Comparison of ENCODE assay signal across 8 cellular contexts in the genomic region with DNA sequence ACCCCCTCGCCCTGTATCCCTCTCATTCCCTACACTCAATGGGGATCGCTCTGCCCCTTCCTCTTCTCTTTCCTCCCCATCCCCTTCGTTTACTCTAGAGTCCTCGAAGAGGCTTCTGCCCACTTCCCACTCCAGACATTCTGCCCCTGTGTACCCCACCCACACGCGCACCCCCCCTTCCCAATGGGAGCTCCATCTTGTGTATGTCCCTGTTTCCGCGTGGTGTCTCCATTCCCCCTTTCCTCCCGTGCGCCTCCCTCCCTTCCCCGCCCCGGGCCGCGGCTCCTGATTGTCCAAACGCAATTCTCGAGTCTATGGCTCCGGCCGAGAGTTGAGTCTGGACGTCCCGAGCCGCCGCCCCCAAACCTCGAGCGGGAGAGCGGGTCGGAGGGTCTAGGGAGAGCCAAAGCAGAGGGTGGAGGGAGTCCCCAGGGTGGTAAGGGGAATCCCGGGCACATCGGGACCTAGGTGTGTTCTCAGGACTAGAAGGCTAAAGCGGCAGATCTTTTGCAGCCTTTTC. TPM values are rescaled to one million over a fixed set of nuclear protein-coding genes. Genes with fewer than 3 reads are reported as not detected.
DNase-seq lines count a peak whose midpoint lies in the region; ATAC-seq, FAIRE-seq and TF ChIP-seq lines count a peak whose summit lies in the region.

No MANE protein-coding gene starts in this region.

- H3K4me2 ChIP-seq in H1 (ENCODE audit: insufficient read depth in 1 of 2, low read depth in 2 of 2, low read length in 2 of 2): peak overlapping the region; percentile 76 to 100

- H2BK15ac ChIP-seq in H1 (ENCODE audit: low read length): no peak overlapping the region

- no peaks in the 10 kb centered on the region for H3K9me3 Mint-ChIP-seq in activated CD4-positive, alpha-beta T cell treated with anti-CD3 and anti-CD28 coated beads for 36 hours (ENCODE audit: low read depth)

- no peak for TF ChIP-seq RAD21 in H1 (IDR thresholded peaks at IDR 0.05 in 1 of 2, conservative IDR thresholded peaks at IDR 0.05 in 1 of 2; ENCODE audit: low read depth in 2 of 2, low read length in 2 of 2)

- no peak for TF ChIP-seq POLR2A in H1 (IDR thresholded peaks at IDR 0.05; ENCODE audit: control extremely low read depth in 1 of 2, low read depth in 2 of 2, low read length in 2 of 2)

- H3K79me2 ChIP-seq in H1 (ENCODE audit: control insufficient read depth in 1 of 2, insufficient read depth in 2 of 2, low read length in 2 of 2): peaks cover 0 to 1% of the 10 kb centered on the region in 2 experiments; a peak in 1 of 4 replicates

- H3K4me3 ChIP-seq in H1 (ENCODE audit: extremely low read depth in 1 of 4, insufficient read depth in 2 of 4, low read depth in 3 of 4, low read length in 4 of 4): peak overlapping the region; percentile 75 to 92 (median 88)

- no peak for ATAC-seq in activated CD4-positive, alpha-beta T cell treated with anti-CD3 and anti-CD28 coated beads for 36 hours
- ATAC-seq in HG03039 (IDR thresholded peaks at IDR 0.05; ENCODE audit: unreplicated experiment): no peak

- peak overlapping the region; percentile 95 for H3K27ac ChIP-seq in RWPE1
- H3K27ac ChIP-seq in H1 (ENCODE audit: low read depth, low read length): no peak overlapping the region

- H3K27ac Mint-ChIP-seq in activated CD4-positive, alpha-beta T cell treated with anti-CD3 and anti-CD28 coated beads for 36 hours: peak overlapping the region; percentile 89

- no peak for TF ChIP-seq EP300 in H1 (IDR thresholded peaks at IDR 0.05; ENCODE audit: borderline replicate concordance in 1 of 2, low read depth in 2 of 2, low read length in 2 of 2)

- H3K56ac ChIP-seq in H1 (replicated peaks; ENCODE audit: insufficient read length, low read depth, low read length): no peak overlapping the region

- TF ChIP-seq CTCF in RWPE1 (conservative IDR thresholded peaks at IDR 0.05; ENCODE audit: low read depth) (no peak), H1 (IDR thresholded peaks at IDR 0.05; ENCODE audit: control extremely low read depth in 1 of 3, insufficient read depth in 1 of 3, low read depth in 1 of 3, low read length in 3 of 3) (no peak)

- H3K27me3 ChIP-seq in H1 (replicated peaks in 1 of 4; ENCODE audit: control insufficient read depth in 3 of 4, extremely low read depth in 1 of 4, insufficient read depth in 3 of 4, low read length in 3 of 4): peaks cover 9 to 46% (median 36%) of the 10 kb centered on the region in 4 experiments; a peak in 6 of 7 replicates

- H4K20me1 ChIP-seq in H1 (replicated peaks in 1 of 2; ENCODE audit: control insufficient read depth in 1 of 2, insufficient read depth in 2 of 2, low read length in 2 of 2): peaks cover 7 to 19% of the 10 kb centered on the region in 2 experiments

- no peak overlapping the region for H3K14ac ChIP-seq in H1 (ENCODE audit: insufficient read length)

- H3K4me1 ChIP-seq in H1 (replicated peaks in 1 of 4; ENCODE audit: control insufficient read depth in 3 of 4, insufficient read depth in 4 of 4, low read length in 3 of 4): peaks cover 0 to 26% (median 11%) of the 10 kb centered on the region in 4 experiments; a peak in 6 of 7 replicates

- no peak overlapping the region for H2AK5ac ChIP-seq in H1 (ENCODE audit: low read depth, low read length)

- peaks cover 4 to 20% (median 11%) of the 10 kb centered on the region in 4 experiments; a peak in 7 of 8 replicates for H3K36me3 ChIP-seq in H1 (ENCODE audit: control insufficient read depth in 2 of 4, insufficient read depth in 4 of 4, low read length in 3 of 4)

- DNase-seq in activated CD4-positive, alpha-beta T cell treated with anti-CD3 and anti-CD28 coated beads for 36 hours: peak; percentile 36
- DNase-seq in activated CD4-positive, alpha-beta T cell treated with anti-CD3 and anti-CD28 coated beads for 1 hour: no peak
- peak; percentile 52 for DNase-seq in RWPE1 (ENCODE audit: low spot score)
- peak in 1 of 2 experiments; percentile 66 for DNase-seq in H1 (ENCODE audit: low read depth in 1 of 2, low spot score in 2 of 2)
- DNase-seq in mesenteric fat pad (ENCODE audit: low spot score): peak; percentile 90
- DNase-seq in urothelium cell line (ENCODE audit: low spot score): peak; percentile 49
- no peak for DNase-seq in NCI-H446 treated with DMSO at 0.1 percent for 48 hours (lab: John Stamatoyannopoulos, UW)

- no peaks in the 10 kb centered on the region for H3K9me3 ChIP-seq in H1 (ENCODE audit: insufficient read depth in 2 of 2, low read depth in 1 of 2, low read length in 1 of 2)

- H3K9ac ChIP-seq in H1 (replicated peaks in 1 of 4; ENCODE audit: extremely low read depth in 1 of 4, low read depth in 3 of 4, low read length in 3 of 4): peak overlapping the region in 2 of 4 experiments; percentile 4 to 41; a peak in 3 of 7 replicates

- no peak overlapping the region for H4K91ac ChIP-seq in H1 (replicated peaks; ENCODE audit: insufficient read length, low read length)

- FAIRE-seq in H1 (lab: Jason Lieb, UNC) (no peak), urothelium cell line (lab: Jason Lieb, UNC) (no peak)

- peaks cover 22% of the 10 kb centered on the region; the same call in 1 of the 2 replicates for H3K23me2 ChIP-seq in H1 (ENCODE audit: low read depth, low read length)

- H3K27me3 Mint-ChIP-seq in activated CD4-positive, alpha-beta T cell treated with anti-CD3 and anti-CD28 coated beads for 36 hours: peaks cover 1% of the 10 kb centered on the region

- no peak overlapping the region; the same call in 1 of the 2 replicates for H3K18ac ChIP-seq in H1 (ENCODE audit: extremely low read depth, low read length)

- peak overlapping the region; percentile 80 for H3K4me3 Mint-ChIP-seq in activated CD4-positive, alpha-beta T cell treated with anti-CD3 and anti-CD28 coated beads for 36 hours

- peak overlapping the region; percentile 77; the same call in 1 of the 2 replicates for H4K8ac ChIP-seq in H1 (ENCODE audit: extremely low read depth, insufficient read depth, low read length)

- CTCF ChIA-PET in activated CD4-positive, alpha-beta T cell treated with anti-CD3 and anti-CD28 coated beads for 36 hours (lab: Charles Lee): interaction anchor here (0.6 to 2.9 kb wide), 3 partner anchors 10 to 80 kb away, joined by 3 to 22 read pairs (median 10); no protein-coding TSS in a partner anchor
- CTCF ChIA-PET in RWPE1 (lab: Yijun Ruan, JAX) (interaction anchor here (1.3 to 2.1 kb wide), 2 partner anchors 10 to 41 kb away, joined by 7 to 8 read pairs; no protein-coding TSS in a partner anchor), H1 (lab: Charles Lee; ENCODE audit: partially characterized antibody) (interaction anchor here (6.3 kb wide), 1 partner anchor 40 kb away, joined by 60 read pairs; no protein-coding TSS in a partner anchor)

- H2BK5ac ChIP-seq in H1 (ENCODE audit: low read depth, low read length): no peak overlapping the region

- 0 out of 2 replicates have a peak overlapping the region, but pooled peaks have one; percentile 1 for H2AFZ ChIP-seq in H1 (ENCODE audit: low read length)

- no peak overlapping the region for H2BK12ac ChIP-seq in H1 (ENCODE audit: low read depth, low read length)

- no peak overlapping the region for H3K23ac ChIP-seq in H1 (ENCODE audit: insufficient read length)

- no peak overlapping the region for H4K5ac ChIP-seq in H1 (ENCODE audit: insufficient read length, low read depth, low read length)

- H3K4ac ChIP-seq in H1 (replicated peaks; ENCODE audit: insufficient read length, low read depth, low read length): no peak overlapping the region

- no peak overlapping the region for H2BK20ac ChIP-seq in H1 (ENCODE audit: low read length)

- peaks cover 6% of the 10 kb centered on the region for H3K79me1 ChIP-seq in H1 (ENCODE audit: low read depth, low read length)

- POLR2A ChIA-PET in activated CD4-positive, alpha-beta T cell treated with anti-CD3 and anti-CD28 coated beads for 36 hours (lab: Charles Lee): interaction anchor here (0.7 to 1.6 kb wide), 5 partner anchors 12 to 110 kb away, joined by 3 to 7 read pairs (median 5); partner anchors contain the start of genes RPS18, VPS52, WDR46 and ZBTB22
- POLR2A ChIA-PET in RWPE1 (lab: Yijun Ruan, JAX; ENCODE audit: low non-redundant PET) (interaction anchor here (0.6 to 0.7 kb wide), 2 partner anchors 28 to 40 kb away, joined by 5 read pairs; no protein-coding TSS in a partner anchor), H1 (lab: Charles Lee; ENCODE audit: partially characterized antibody) (interaction anchor here (0.9 to 2.1 kb wide), 9 partner anchors 10 to 236 kb away, joined by 3 to 15 read pairs (median 5); partner anchors contain the start of genes B3GALT4, RPS18 and VPS52)

- intact Hi-C loops in activated CD4-positive, alpha-beta T cell treated with anti-CD3 and anti-CD28 coated beads for 36 hours (cut with DNase I, micrococcal nuclease): loop anchor here (1.0 to 10.0 kb wide), 10 partner anchors 42 to 1543 kb away; partner anchors contain the start of genes C6orf47 (in 1 of the 2), CLIC1 (in 1 of the 2), CSNK2B (in 1 of the 2) and CUTA (in 1 of the 2)

- H3K36me3 Mint-ChIP-seq in activated CD4-positive, alpha-beta T cell treated with anti-CD3 and anti-CD28 coated beads for 36 hours (ENCODE audit: low read depth): peaks cover 40% of the 10 kb centered on the region

- no peak overlapping the region for H2BK120ac ChIP-seq in H1 (replicated peaks; ENCODE audit: low read depth, low read length)

- H3K4me1 Mint-ChIP-seq in activated CD4-positive, alpha-beta T cell treated with anti-CD3 and anti-CD28 coated beads for 36 hours: peaks cover 55% of the 10 kb centered on the region

- WGBS in H1 (ENCODE audit: extremely low coverage in 1 of 2, insufficient coverage in 1 of 2, insufficient read length in 1 of 2, insufficient replicate concordance in 2 of 2, low coverage in 1 of 2, low lambda C conversion rate in 2 of 2, missing lambda C conversion rate in 1 of 2), 2 experiments: 6% methylated on average over 11 of the region's 29 CpGs; no CpG with 5 or more reads in 1 of the 2 experiments

RNA-seq across cellular contexts. Expression of gene RING1, which starts 0.7 kb away (rescaled TPM):
- 10 to 100 TPM; 28.3 to 39.3 TPM for total RNA-seq in activated CD4-positive, alpha-beta T cell treated with anti-CD3 and anti-CD28 coated beads for 36 hours
- total RNA-seq in H1 (2021; fragmentation: NEBNext Ultra II Directional; extraction: Animal tissue kit (Norgen Biotek cat#: 25700)): 26.0 and 27.4 TPM in 2 replicates
- polyA plus RNA-seq in H1 (2011; rRNA removed): 16.4 and 26.0 TPM in 2 replicates
- polyA plus RNA-seq in H1 (2011; cell fraction: cytosol; rRNA removed): 21.6 TPM
- 47.7 TPM for polyA plus RNA-seq in H1 (2011; cell fraction: nucleus; rRNA removed)
- 28.0 to 35.2 TPM (median 32.1 TPM) in 4 replicates for polyA plus RNA-seq in H1 (2012, experiment 1 of 2)
- polyA plus RNA-seq in H1 (2012, experiment 2 of 2): 17.7 TPM
- polyA plus RNA-seq in H1 (2013, experiment 1 of 2): 20.9 TPM
- polyA plus RNA-seq in H1 (2013, experiment 2 of 2): 20.0 TPM
- polyA minus RNA-seq in H1 (2011; rRNA and poly(A)+ RNA removed): 12.0 and 14.3 TPM in 2 replicates
- 9.2 TPM for polyA minus RNA-seq in H1 (2011; cell fraction: cytosol; rRNA and poly(A)+ RNA removed)
- polyA minus RNA-seq in H1 (2011; cell fraction: nucleus; rRNA and poly(A)+ RNA removed): 6.3 TPM
- 32.6 TPM for total RNA-seq in mesenteric fat pad

RNA-seq across cellular contexts. Expression of gene HSD17B8, which starts 3.2 kb away (rescaled TPM):
- total RNA-seq in activated CD4-positive, alpha-beta T cell treated with anti-CD3 and anti-CD28 coated beads for 36 hours: 10 to 100 TPM; 23.4 to 33.2 TPM
- 3.3 and 3.6 TPM in 2 replicates for total RNA-seq in H1 (2021; fragmentation: NEBNext Ultra II Directional; extraction: Animal tissue kit (Norgen Biotek cat#: 25700))
- 17.1 and 22.0 TPM in 2 replicates for polyA plus RNA-seq in H1 (2011; rRNA removed)
- 19.1 TPM for polyA plus RNA-seq in H1 (2011; cell fraction: cytosol; rRNA removed)
- 14.9 TPM for polyA plus RNA-seq in H1 (2011; cell fraction: nucleus; rRNA removed)
- polyA plus RNA-seq in H1 (2012, experiment 1 of 2): 5.5 to 9.2 TPM (median 7.1 TPM) in 4 replicates
- 10.3 TPM for polyA plus RNA-seq in H1 (2012, experiment 2 of 2)
- 4.2 TPM for polyA plus RNA-seq in H1 (2013, experiment 1 of 2)
- polyA plus RNA-seq in H1 (2013, experiment 2 of 2): 4.5 TPM
- 4.1 and 4.2 TPM in 2 replicates for polyA minus RNA-seq in H1 (2011; rRNA and poly(A)+ RNA removed)
- 4.0 TPM for polyA minus RNA-seq in H1 (2011; cell fraction: cytosol; rRNA and poly(A)+ RNA removed)
- 4.2 TPM for polyA minus RNA-seq in H1 (2011; cell fraction: nucleus; rRNA and poly(A)+ RNA removed)
- 5.3 TPM for total RNA-seq in mesenteric fat pad

RNA-seq across cellular contexts. Expression of gene SLC39A7, which starts 7.0 kb away (rescaled TPM):
- 10 to 100 TPM; 33.0 to 41.8 TPM for total RNA-seq in activated CD4-positive, alpha-beta T cell treated with anti-CD3 and anti-CD28 coated beads for 36 hours
- 120 and 123 TPM in 2 replicates for total RNA-seq in H1 (2021; fragmentation: NEBNext Ultra II Directional; extraction: Animal tissue kit (Norgen Biotek cat#: 25700))
- 63.3 and 70.2 TPM in 2 replicates for polyA plus RNA-seq in H1 (2011; rRNA removed)
- polyA plus RNA-seq in H1 (2011; cell fraction: cytosol; rRNA removed): 82.9 TPM
- 75.8 TPM for polyA plus RNA-seq in H1 (2011; cell fraction: nucleus; rRNA removed)
- 144 to 176 TPM (median 153 TPM) in 4 replicates for polyA plus RNA-seq in H1 (2012, experiment 1 of 2)
- 57.8 TPM for polyA plus RNA-seq in H1 (2012, experiment 2 of 2)
- 66.7 TPM for polyA plus RNA-seq in H1 (2013, experiment 1 of 2)
- polyA plus RNA-seq in H1 (2013, experiment 2 of 2): 81.1 TPM
- 86.6 and 90.3 TPM in 2 replicates for polyA minus RNA-seq in H1 (2011; rRNA and poly(A)+ RNA removed)
- polyA minus RNA-seq in H1 (2011; cell fraction: cytosol; rRNA and poly(A)+ RNA removed): 34.1 TPM
- 29.8 TPM for polyA minus RNA-seq in H1 (2011; cell fraction: nucleus; rRNA and poly(A)+ RNA removed)
- total RNA-seq in mesenteric fat pad: 109 TPM

RNA-seq across cellular contexts. Expression of gene RXRB, which starts 7.2 kb away (rescaled TPM):
- total RNA-seq in activated CD4-positive, alpha-beta T cell treated with anti-CD3 and anti-CD28 coated beads for 36 hours: 10 to 100 TPM; 41.0 to 45.4 TPM
- 17.8 and 18.1 TPM in 2 replicates for total RNA-seq in H1 (2021; fragmentation: NEBNext Ultra II Directional; extraction: Animal tissue kit (Norgen Biotek cat#: 25700))
- polyA plus RNA-seq in H1 (2011; rRNA removed): 13.0 and 13.9 TPM in 2 replicates
- 16.9 TPM for polyA plus RNA-seq in H1 (2011; cell fraction: cytosol; rRNA removed)
- 66.2 TPM for polyA plus RNA-seq in H1 (2011; cell fraction: nucleus; rRNA removed)
- 19.8 to 22.9 TPM (median 20.3 TPM) in 4 replicates for polyA plus RNA-seq in H1 (2012, experiment 1 of 2)
- 16.5 TPM for polyA plus RNA-seq in H1 (2012, experiment 2 of 2)
- polyA plus RNA-seq in H1 (2013, experiment 1 of 2): 10.0 TPM
- polyA plus RNA-seq in H1 (2013, experiment 2 of 2): 8.4 TPM
- polyA minus RNA-seq in H1 (2011; rRNA and poly(A)+ RNA removed): 21.1 and 23.4 TPM in 2 replicates
- 12.0 TPM for polyA minus RNA-seq in H1 (2011; cell fraction: cytosol; rRNA and poly(A)+ RNA removed)
- 18.4 TPM for polyA minus RNA-seq in H1 (2011; cell fraction: nucleus; rRNA and poly(A)+ RNA removed)
- 35.8 TPM for total RNA-seq in mesenteric fat pad

RNA-seq across cellular contexts. Expression of gene COL11A2, which starts 15.4 kb away (rescaled TPM):
- total RNA-seq in activated CD4-positive, alpha-beta T cell treated with anti-CD3 and anti-CD28 coated beads for 36 hours: 1 to 10 TPM; 1.9 to 2.0 TPM
- total RNA-seq in H1 (2021; fragmentation: NEBNext Ultra II Directional; extraction: Animal tissue kit (Norgen Biotek cat#: 25700)): 2.8 and 3.5 TPM in 2 replicates
- polyA plus RNA-seq in H1 (2011; rRNA removed): 3.8 and 4.7 TPM in 2 replicates
- polyA plus RNA-seq in H1 (2011; cell fraction: cytosol; rRNA removed): 3.6 TPM
- polyA plus RNA-seq in H1 (2011; cell fraction: nucleus; rRNA removed): 35.4 TPM
- 3.6 to 5.4 TPM (median 4.7 TPM) in 4 replicates for polyA plus RNA-seq in H1 (2012, experiment 1 of 2)
- 2.6 TPM for polyA plus RNA-seq in H1 (2012, experiment 2 of 2)
- 3.4 TPM for polyA plus RNA-seq in H1 (2013, experiment 1 of 2)
- polyA plus RNA-seq in H1 (2013, experiment 2 of 2): 3.2 TPM
- 1.8 and 2.2 TPM in 2 replicates for polyA minus RNA-seq in H1 (2011; rRNA and poly(A)+ RNA removed)
- 0.59 TPM for polyA minus RNA-seq in H1 (2011; cell fraction: cytosol; rRNA and poly(A)+ RNA removed)
- polyA minus RNA-seq in H1 (2011; cell fraction: nucleus; rRNA and poly(A)+ RNA removed): 3.3 TPM
- total RNA-seq in mesenteric fat pad: 0.67 TPM

Comparison
In these comparisons a context has a peak if more than half of its experiments do, and no peak if none do; other contexts are left out.
1. DNase-seq: peak in activated CD4-positive, alpha-beta T cell treated with anti-CD3 and anti-CD28 coated beads for 36 hours (single experiment), RWPE1 (single experiment), mesenteric fat pad (single experiment) and urothelium cell line (single experiment); none in activated CD4-positive, alpha-beta T cell treated with anti-CD3 and anti-CD28 coated beads for 1 hour (single experiment) and NCI-H446 treated with DMSO at 0.1 percent for 48 hours (single experiment).